ENCODE assay signal across 14 cellular contexts in the genomic region with DNA sequence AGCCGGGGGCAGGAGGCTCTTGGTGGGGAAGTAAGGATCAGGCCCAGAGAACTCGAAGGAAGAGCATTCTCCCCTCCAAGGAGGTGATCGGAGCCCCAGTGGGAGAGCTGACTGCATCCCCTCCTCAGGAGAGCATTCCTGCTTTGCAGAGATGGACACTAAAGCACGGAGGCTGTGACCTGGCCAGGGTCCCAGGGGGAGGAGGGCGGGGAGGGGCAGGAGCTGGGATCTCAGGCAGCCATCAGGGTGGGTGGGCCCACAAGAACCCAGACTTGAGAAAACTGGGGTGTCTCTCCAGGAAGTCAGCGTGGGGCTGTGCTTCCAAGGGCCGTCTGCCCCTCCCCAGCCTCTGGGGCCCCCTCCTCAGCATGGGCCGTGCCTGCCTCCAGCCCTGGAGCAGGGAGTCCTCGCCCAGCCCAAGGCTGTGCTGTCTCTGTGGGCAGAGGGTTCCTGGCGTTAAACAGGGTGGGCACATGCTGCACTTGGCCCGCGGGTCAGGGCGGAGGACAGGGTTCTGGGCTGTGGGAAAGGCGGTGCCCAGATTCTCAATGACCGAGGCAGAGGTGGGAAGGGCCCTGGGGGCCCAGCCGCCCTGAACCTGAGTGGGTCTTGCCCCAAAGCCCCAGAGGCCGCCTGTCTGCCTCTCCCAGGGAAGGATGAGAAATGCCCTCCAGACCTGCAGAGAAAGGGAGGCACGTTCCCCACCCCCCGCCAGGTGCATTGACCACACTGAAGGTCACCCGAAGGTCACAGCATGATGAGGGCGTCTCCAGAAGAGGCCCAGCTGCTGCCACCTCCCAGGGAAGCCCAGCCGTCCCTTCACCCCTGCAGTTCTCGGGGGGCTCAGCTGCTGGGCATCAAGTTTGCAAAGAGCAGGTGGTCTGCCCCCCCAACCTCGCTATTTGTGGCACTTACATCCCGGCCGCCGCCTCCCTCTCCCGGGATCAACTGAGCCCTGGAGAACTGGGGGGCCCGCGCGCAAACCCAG. TPM values are rescaled to one million over a fixed set of nuclear protein-coding genes. Genes with fewer than 3 reads are reported as not detected.
A peak's percentile ranks its signal among the peaks of the same experiment; 100 is the strongest.
DNase-seq lines count a peak whose midpoint lies in the region; ATAC-seq, FAIRE-seq and TF ChIP-seq lines count a peak whose summit lies in the region.
"Had no signal": no experiment of that assay in that cellular context is flagged by ENCODE, and none has a peak within 500 bp of the region (broad histone marks: within the 10 kb centered on the region; RNA-seq: fewer than 3 reads in every experiment).

No MANE protein-coding gene starts in this region.

- H3K4me1 Mint-ChIP-seq in WTC11 (peaks cover 9% of the 10 kb centered on the region; the same call in 1 of the 2 replicates), H9 (peaks cover 7 to 27% of the 10 kb centered on the region in 2 experiments; a peak in 3 of 4 replicates)

- H3K56ac ChIP-seq in H9 (ENCODE audit: insufficient read length, low read depth, low read length) = no peak overlapping the region

- H4K20me1 ChIP-seq in hepatocyte (ENCODE audit: insufficient read depth, poor library complexity, severe bottlenecking) (no peaks in the 10 kb centered on the region), H9 (ENCODE audit: control insufficient read depth, insufficient read depth, insufficient read length) (no peaks in the 10 kb centered on the region)

- H3K4me2 ChIP-seq in hepatocyte (peak overlapping the region; percentile 17), mesenchymal stem cell (ENCODE audit: low read length, poor library complexity, severe bottlenecking) (no peak overlapping the region), H9 (ENCODE audit: insufficient read depth, insufficient read length, low read length) (no peak overlapping the region)

- H3K4me3 Mint-ChIP-seq in WTC11 = no peak overlapping the region
- peak overlapping the region in 1 of 2 experiments; percentile 55; a peak in 3 of 5 replicates for H3K4me3 Mint-ChIP-seq in H9
- H3K4me3 Mint-ChIP-seq: immature natural killer cell had no signal

- H3K4me3 ChIP-seq in AG09309 (ENCODE audit: control insufficient read depth, low read depth, low read length) = peak overlapping the region; percentile 12
- H3K4me3 ChIP-seq in hepatocyte = no peak overlapping the region
- peak overlapping the region in 1 of 2 experiments; percentile 72 for H3K4me3 ChIP-seq in mesenchymal stem cell (ENCODE audit: insufficient read depth in 1 of 2, low read depth in 1 of 2, low read length in 2 of 2)

- WGBS in hepatocyte (ENCODE audit: low lambda C conversion rate, missing lambda C conversion rate) = 65% methylated on average over 22 of the region's 31 CpGs
- WGBS in mesenchymal stem cell = 65% methylated on average over 31 of the region's 31 CpGs
- WGBS in H9 (ENCODE audit: extremely low coverage, insufficient read length, low lambda C conversion rate) = no CpG with 5 or more reads among the region's 31 CpGs

- no peak for TF ChIP-seq CTCF in AG09309 (IDR thresholded peaks at IDR 0.05; ENCODE audit: control insufficient read depth, insufficient read depth, low read depth, low read length, missing control alignments)
- TF ChIP-seq CTCF in WTC11 (IDR thresholded peaks at IDR 0.05) = no peak
- no peak for TF ChIP-seq CTCF in hepatocyte (IDR thresholded peaks at IDR 0.05; ENCODE audit: poor library complexity)
- no peak for TF ChIP-seq CTCF in H9 (conservative IDR thresholded peaks at IDR 0.05)

- H3K9me2 ChIP-seq in hepatocyte (replicated peaks; ENCODE audit: insufficient read depth) = no peaks in the 10 kb centered on the region

- no peak for DNase-seq in AG09309 (ENCODE audit: low read depth)
- DNase-seq in GM12891 (ENCODE audit: insufficient read length, low spot score) = no peak
- no peak for DNase-seq in WTC11 (ENCODE audit: low spot score)
- DNase-seq in hepatocyte (ENCODE audit: low spot score) = no peak
- no peak for DNase-seq in RCC 7860 (ENCODE audit: low spot score)
- no peak for DNase-seq in mesenchymal stem cell
- no peak for DNase-seq in H9
- DNase-seq in amniotic stem cell (lab: John Stamatoyannopoulos, UW) = no peak
- DNase-seq: Calu3, immature natural killer cell, naive B cell, NCI-H1436 treated with DMSO at 0.1 percent for 48 hours, T1000 had no signal

- no peak overlapping the region for H2BK5ac ChIP-seq in mesenchymal stem cell (ENCODE audit: low read depth, low read length, poor library complexity, severe bottlenecking)
- H2BK5ac ChIP-seq in H9 (ENCODE audit: insufficient read length, low read length) = no peak overlapping the region

- H2AFZ ChIP-seq in hepatocyte (no peak overlapping the region), mesenchymal stem cell (ENCODE audit: low read depth, low read length) (no peak overlapping the region), H9 (ENCODE audit: low read length) (no peak overlapping the region)

- H3K36me3 ChIP-seq in hepatocyte (replicated peaks; ENCODE audit: insufficient read depth, low read depth) = no peaks in the 10 kb centered on the region
- peaks cover 17 to 36% of the 10 kb centered on the region in 2 experiments for H3K36me3 ChIP-seq in mesenchymal stem cell (ENCODE audit: control insufficient read depth in 1 of 2, insufficient read depth in 2 of 2, low read depth in 1 of 2, low read length in 2 of 2)

- H3K9me3 ChIP-seq in hepatocyte (ENCODE audit: low read depth) (no peaks in the 10 kb centered on the region), mesenchymal stem cell (ENCODE audit: control insufficient read depth, low read length) (no peaks in the 10 kb centered on the region), H9 (ENCODE audit: control insufficient read depth, low read depth, low read length) (no peaks in the 10 kb centered on the region)

- H2BK15ac ChIP-seq in mesenchymal stem cell (ENCODE audit: low read depth, poor library complexity, severe bottlenecking) (no peak overlapping the region), H9 (ENCODE audit: low read depth, low read length) (no peak overlapping the region)

- peaks cover 3% of the 10 kb centered on the region for H3K79me1 ChIP-seq in mesenchymal stem cell (replicated peaks; ENCODE audit: low read length, poor library complexity, severe bottlenecking)
- H3K79me1 ChIP-seq in H9 (ENCODE audit: insufficient read depth, low read depth, low read length, poor library complexity, severe bottlenecking) = no peaks in the 10 kb centered on the region

- FAIRE-seq in GM12891 (lab: Jason Lieb, UNC) = peak; percentile 74
- FAIRE-seq in RCC 7860 (lab: Jason Lieb, UNC) = no peak

- no peak overlapping the region for H2AK5ac ChIP-seq in mesenchymal stem cell (ENCODE audit: low read length, severe bottlenecking)
- no peak overlapping the region for H2AK5ac ChIP-seq in H9 (ENCODE audit: insufficient read length, low read length)

- H3K79me2 ChIP-seq in hepatocyte (no peaks in the 10 kb centered on the region), H9 (ENCODE audit: insufficient read depth, low read length) (no peaks in the 10 kb centered on the region)

- no peak overlapping the region for H4K91ac ChIP-seq in mesenchymal stem cell (ENCODE audit: low read length)
- no peak overlapping the region for H4K91ac ChIP-seq in H9 (ENCODE audit: insufficient read length, low read depth, low read length)

- H3K4me1 ChIP-seq in hepatocyte (ENCODE audit: insufficient read depth) (no peaks in the 10 kb centered on the region), mesenchymal stem cell (ENCODE audit: control insufficient read depth, insufficient read depth, low read depth, low read length) (peaks cover 16% of the 10 kb centered on the region), H9 (ENCODE audit: insufficient read depth, low read length) (no peaks in the 10 kb centered on the region; the same call in 1 of the 2 replicates)

- H3K27me3 ChIP-seq in hepatocyte = no peaks in the 10 kb centered on the region
- H3K27me3 ChIP-seq in mesenchymal stem cell (ENCODE audit: control insufficient read depth in 1 of 2, insufficient read depth in 1 of 2, low read length in 2 of 2) = peaks cover 4 to 14% of the 10 kb centered on the region in 2 experiments
- no peaks in the 10 kb centered on the region for H3K27me3 ChIP-seq in H9 (ENCODE audit: insufficient read depth, low read length)

- no peak overlapping the region for H2BK120ac ChIP-seq in mesenchymal stem cell (ENCODE audit: low read depth, low read length)
- no peak overlapping the region for H2BK120ac ChIP-seq in H9 (ENCODE audit: low read depth, low read length, poor library complexity, severe bottlenecking)

- no peaks in the 10 kb centered on the region for H3K36me3 Mint-ChIP-seq in WTC11
- peaks cover 0 to 16% (median 0%) of the 10 kb centered on the region in 3 experiments; a peak in 3 of 7 replicates for H3K36me3 Mint-ChIP-seq in H9 (ENCODE audit: insufficient read depth in 1 of 3, low read depth in 3 of 3)
- H3K36me3 Mint-ChIP-seq: naive B cell had no signal

- H3K9ac ChIP-seq in mesenchymal stem cell (ENCODE audit: low read length) (no peak overlapping the region), H9 (ENCODE audit: extremely low read depth, insufficient read length, low read length) (no peak overlapping the region)

- no peak overlapping the region for H3T11ph ChIP-seq in H9 (ENCODE audit: low read length)

- H3K14ac ChIP-seq in mesenchymal stem cell (ENCODE audit: low read length in 2 of 2) (no peak overlapping the region), H9 (ENCODE audit: insufficient read depth, low read length) (no peak overlapping the region)

- POLR2A ChIA-PET in WTC11 (lab: Charles Lee) = interaction anchor here (0.7 to 1.1 kb wide), 3 partner anchors 30 to 71 kb away, joined by 3 to 5 read pairs (median 4); no protein-coding TSS in a partner anchor

- H3K27ac Mint-ChIP-seq in WTC11 (no peak overlapping the region), H9 (no peak overlapping the region)
- H3K27ac Mint-ChIP-seq: immature natural killer cell had no signal

- no peak for TF ChIP-seq POLR2A in GM12891 (IDR thresholded peaks at IDR 0.05; ENCODE audit: low read depth, low read length)

- H3K4ac ChIP-seq in mesenchymal stem cell (ENCODE audit: low read depth in 1 of 2, low read length in 2 of 2) (peak overlapping the region in 1 of 2 experiments; percentile 30), H9 (ENCODE audit: low read depth, low read length) (no peak overlapping the region)

- H4K8ac ChIP-seq in mesenchymal stem cell (ENCODE audit: low read length) (no peak overlapping the region), H9 (replicated peaks; ENCODE audit: insufficient read length, low read depth, low read length) (no peak overlapping the region)

- CTCF ChIA-PET in WTC11 (lab: Charles Lee) = interaction anchor here (0.6 to 2.5 kb wide), 7 partner anchors 12 to 353 kb away, joined by 3 to 9 read pairs (median 4); no protein-coding TSS in a partner anchor

- no peak overlapping the region for H4K5ac ChIP-seq in H9 (ENCODE audit: insufficient read length, low read depth, low read length)

- H3K27me3 Mint-ChIP-seq in WTC11 (ENCODE audit: low read depth) (no peaks in the 10 kb centered on the region), H9 (ENCODE audit: low read depth) (peaks cover 7% of the 10 kb centered on the region; the same call in 1 of the 2 replicates)
- H3K27me3 Mint-ChIP-seq: naive B cell had no signal

- no peak overlapping the region for H2BK20ac ChIP-seq in H9 (ENCODE audit: low read depth, low read length, poor library complexity, severe bottlenecking)

- H3K27ac ChIP-seq in hepatocyte (no peak overlapping the region), mesenchymal stem cell (ENCODE audit: low read length, poor library complexity, severe bottlenecking) (no peak overlapping the region), H9 (ENCODE audit: insufficient read length, low read depth, low read length) (no peak overlapping the region)

- H3K23ac ChIP-seq in mesenchymal stem cell (ENCODE audit: low read length in 2 of 2) (no peak overlapping the region), H9 (ENCODE audit: insufficient read length, low read depth, low read length) (no peak overlapping the region)

- peaks cover 4% of the 10 kb centered on the region for H3K23me2 ChIP-seq in H9 (ENCODE audit: insufficient read length, low read depth, low read length, poor library complexity, severe bottlenecking)

- H3K9me3 Mint-ChIP-seq in WTC11 (no peaks in the 10 kb centered on the region), H9 (no peaks in the 10 kb centered on the region)
- H3K9me3 Mint-ChIP-seq: immature natural killer cell, naive B cell had no signal

- H2BK12ac ChIP-seq in mesenchymal stem cell (ENCODE audit: low read length in 2 of 2) = no peak overlapping the region
- no peak overlapping the region for H2BK12ac ChIP-seq in H9 (ENCODE audit: insufficient read length, low read depth, low read length)

- H3K18ac ChIP-seq in mesenchymal stem cell (ENCODE audit: low read depth in 1 of 2, low read length in 2 of 2) (no peak overlapping the region), H9 (ENCODE audit: insufficient read length, low read depth, low read length) (no peak overlapping the region)

- no peak for ATAC-seq in WTC11

RNA-seq across cellular contexts. Expression of gene CEND1, which starts 0.6 kb away (rescaled TPM):
- polyA plus RNA-seq in GM12891 (2012; ENCODE audit: low read depth, missing spikeins) = 3.7 TPM
- total RNA-seq in WTC11 (2021) (2.0 to 3.1 TPM (median 2.7 TPM) in 3 replicates), hepatocyte (not detected in 2 replicates), H9 (2021) (0.81 and 0.86 TPM in 2 replicates)
- 0.39 TPM in 1 of 2 replicates, not detected in the other for polyA plus RNA-seq in hepatocyte
- polyA plus RNA-seq in mesenchymal stem cell (2013, experiment 1 of 2) = 0.03 TPM
- polyA plus RNA-seq in mesenchymal stem cell (2013, experiment 2 of 2) = 0.11 TPM
- total RNA-seq: Calu3, skeletal muscle tissue had no signal
- polyA plus RNA-seq: immature natural killer cell had no signal

RNA-seq across cellular contexts. Expression of gene SLC25A22, which starts 8.8 kb away (rescaled TPM):
- 8.2 TPM for polyA plus RNA-seq in GM12891 (2012; ENCODE audit: low read depth, missing spikeins)
- total RNA-seq in WTC11 (2021) (35.0 to 44.8 TPM (median 36.7 TPM) in 3 replicates), hepatocyte (11.1 and 16.2 TPM in 2 replicates), H9 (2021) (51.9 and 54.6 TPM in 2 replicates)
- polyA plus RNA-seq in hepatocyte = 19.7 and 23.7 TPM in 2 replicates
- 11.7 TPM for polyA plus RNA-seq in mesenchymal stem cell (2013, experiment 1 of 2)
- 10.9 TPM for polyA plus RNA-seq in mesenchymal stem cell (2013, experiment 2 of 2)

RNA-seq across cellular contexts. Expression of gene GATD1, which starts 12.0 kb away (rescaled TPM):
- polyA plus RNA-seq in GM12891 (2012; ENCODE audit: low read depth, missing spikeins) = 22.8 TPM
- 81.9 to 87.6 TPM (median 87.5 TPM) in 3 replicates for total RNA-seq in WTC11 (2021)
- 21.4 and 24.2 TPM in 2 replicates for total RNA-seq in hepatocyte
- 21.6 and 29.0 TPM in 2 replicates for polyA plus RNA-seq in hepatocyte
- 50.4 TPM for polyA plus RNA-seq in mesenchymal stem cell (2013, experiment 1 of 2)
- 43.7 TPM for polyA plus RNA-seq in mesenchymal stem cell (2013, experiment 2 of 2)
- 51.5 and 60.0 TPM in 2 replicates for total RNA-seq in H9 (2021)

RNA-seq across cellular contexts. Expression of gene PIDD1, which starts 15.8 kb away (rescaled TPM):
- 22.4 TPM for polyA plus RNA-seq in GM12891 (2012; ENCODE audit: low read depth, missing spikeins)
- total RNA-seq in WTC11 (2021) = 54.9 to 59.4 TPM (median 56.8 TPM) in 3 replicates
- total RNA-seq in hepatocyte = 7.1 and 11.1 TPM in 2 replicates
- polyA plus RNA-seq in hepatocyte = 16.3 and 29.5 TPM in 2 replicates
- polyA plus RNA-seq in mesenchymal stem cell (2013, experiment 1 of 2) = 8.3 TPM
- polyA plus RNA-seq in mesenchymal stem cell (2013, experiment 2 of 2) = 9.2 TPM
- 25.3 and 26.6 TPM in 2 replicates for total RNA-seq in H9 (2021)

RNA-seq across cellular contexts. Expression of gene RPLP2, which starts 20.5 kb away (rescaled TPM):
- polyA plus RNA-seq in GM12891 (2012; ENCODE audit: low read depth, missing spikeins) = 4,539 TPM
- 2,582 to 2,814 TPM (median 2,761 TPM) in 3 replicates for total RNA-seq in WTC11 (2021)
- 342 and 401 TPM in 2 replicates for total RNA-seq in hepatocyte
- polyA plus RNA-seq in hepatocyte = 468 and 539 TPM in 2 replicates
- polyA plus RNA-seq in mesenchymal stem cell (2013, experiment 1 of 2) = 3,881 TPM
- 4,036 TPM for polyA plus RNA-seq in mesenchymal stem cell (2013, experiment 2 of 2)
- 2,138 and 2,312 TPM in 2 replicates for total RNA-seq in H9 (2021)
